In the genomic region with DNA sequence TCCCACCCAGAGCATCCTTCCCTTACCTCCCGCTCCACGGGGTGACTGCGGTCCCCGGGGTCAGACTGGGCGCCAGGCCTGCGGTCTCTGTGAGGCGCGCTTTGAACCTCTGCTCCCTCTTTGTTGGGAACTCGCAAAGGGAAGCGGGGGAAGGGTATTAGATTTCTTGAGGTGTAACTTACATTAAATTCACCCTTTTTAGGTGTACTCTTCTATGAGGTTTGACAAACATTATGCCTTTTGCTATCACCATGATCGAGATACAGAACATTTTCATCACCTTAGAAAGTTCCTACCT, we compare ENCODE assay signal across 1 cellular context.
TF ChIP-seq lines count a peak whose summit lies in the region.

No MANE protein-coding gene starts in this region.

TF ChIP-seq in K562, 482 proteins besides CTCF, POLR2A, EP300 and RAD21 (continued from another document):
- TF ChIP-seq, protein P1, sequence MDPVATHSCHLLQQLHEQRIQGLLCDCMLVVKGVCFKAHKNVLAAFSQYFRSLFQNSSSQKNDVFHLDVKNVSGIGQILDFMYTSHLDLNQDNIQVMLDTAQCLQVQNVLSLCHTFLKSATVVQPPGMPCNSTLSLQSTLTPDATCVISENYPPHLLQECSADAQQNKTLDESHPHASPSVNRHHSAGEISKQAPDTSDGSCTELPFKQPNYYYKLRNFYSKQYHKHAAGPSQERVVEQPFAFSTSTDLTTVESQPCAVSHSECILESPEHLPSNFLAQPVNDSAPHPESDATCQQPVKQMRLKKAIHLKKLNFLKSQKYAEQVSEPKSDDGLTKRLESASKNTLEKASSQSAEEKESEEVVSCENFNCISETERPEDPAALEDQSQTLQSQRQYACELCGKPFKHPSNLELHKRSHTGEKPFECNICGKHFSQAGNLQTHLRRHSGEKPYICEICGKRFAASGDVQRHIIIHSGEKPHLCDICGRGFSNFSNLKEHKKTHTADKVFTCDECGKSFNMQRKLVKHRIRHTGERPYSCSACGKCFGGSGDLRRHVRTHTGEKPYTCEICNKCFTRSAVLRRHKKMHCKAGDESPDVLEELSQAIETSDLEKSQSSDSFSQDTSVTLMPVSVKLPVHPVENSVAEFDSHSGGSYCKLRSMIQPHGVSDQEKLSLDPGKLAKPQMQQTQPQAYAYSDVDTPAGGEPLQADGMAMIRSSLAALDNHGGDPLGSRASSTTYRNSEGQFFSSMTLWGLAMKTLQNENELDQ (CRISPR knock-in tag; IDR thresholded peaks at IDR 0.05; ENCODE audit: borderline replicate concordance): 0 out of 2 replicates have a peak, but pooled peaks have one; percentile 20
- TF ChIP-seq CBFB (CRISPR knock-in tag; IDR thresholded peaks at IDR 0.05) (no peak), RBM15 (IDR thresholded peaks at IDR 0.05; ENCODE audit: insufficient read depth, low read length) (no peak), ZSCAN32 (CRISPR knock-in tag; IDR thresholded peaks at IDR 0.05) (no peak), KLF1 (tag; IDR thresholded peaks at IDR 0.05) (no peak), PRPF4 (IDR thresholded peaks at IDR 0.05; ENCODE audit: insufficient read depth, low read depth, low read length, poor library complexity, severe bottlenecking) (no peak), MAFF (IDR thresholded peaks at IDR 0.05; ENCODE audit: low read length) (no peak), GABPB1 (CRISPR knock-in tag; IDR thresholded peaks at IDR 0.05) (peak; percentile 61), MCM2 (IDR thresholded peaks at IDR 0.05; ENCODE audit: low read depth) (no peak), HDGF (IDR thresholded peaks at IDR 0.05) (0 out of 2 replicates have a peak, but pooled peaks have one; percentile 40), KLF10 (CRISPR knock-in tag; IDR thresholded peaks at IDR 0.05) (no peak), HOXB6 (CRISPR knock-in tag; IDR thresholded peaks at IDR 0.05; ENCODE audit: borderline replicate concordance) (no peak), NR2C2 (CRISPR knock-in tag; IDR thresholded peaks at IDR 0.05) (no peak), NR2C2 (tag; IDR thresholded peaks at IDR 0.05) (0 out of 2 replicates have a peak, but pooled peaks have one; percentile 7), KDM2B (CRISPR knock-in tag; IDR thresholded peaks at IDR 0.05) (no peak), KDM5B (IDR thresholded peaks at IDR 0.05; ENCODE audit: insufficient replicate concordance, low read depth, low read length) (no peak), TOE1 (IDR thresholded peaks at IDR 0.05; ENCODE audit: borderline replicate concordance) (no peak), TOE1 (CRISPR knock-in tag; IDR thresholded peaks at IDR 0.05; ENCODE audit: borderline replicate concordance, low read depth) (no peak), TFAM (CRISPR knock-in tag; conservative IDR thresholded peaks at IDR 0.05) (no peak), TGIF2 (CRISPR knock-in tag; IDR thresholded peaks at IDR 0.05) (0 out of 2 replicates have a peak, but pooled peaks have one; percentile 23), ZNF224 (CRISPR knock-in tag; IDR thresholded peaks at IDR 0.05) (0 out of 2 replicates have a peak, but pooled peaks have one; percentile 4), NCOA1 (IDR thresholded peaks at IDR 0.05; ENCODE audit: low read depth) (no peak), RNF2 (IDR thresholded peaks at IDR 0.05) (no peak), ZNF57 (CRISPR knock-in tag; IDR thresholded peaks at IDR 0.05) (no peak)
- TF ChIP-seq, protein P2, sequence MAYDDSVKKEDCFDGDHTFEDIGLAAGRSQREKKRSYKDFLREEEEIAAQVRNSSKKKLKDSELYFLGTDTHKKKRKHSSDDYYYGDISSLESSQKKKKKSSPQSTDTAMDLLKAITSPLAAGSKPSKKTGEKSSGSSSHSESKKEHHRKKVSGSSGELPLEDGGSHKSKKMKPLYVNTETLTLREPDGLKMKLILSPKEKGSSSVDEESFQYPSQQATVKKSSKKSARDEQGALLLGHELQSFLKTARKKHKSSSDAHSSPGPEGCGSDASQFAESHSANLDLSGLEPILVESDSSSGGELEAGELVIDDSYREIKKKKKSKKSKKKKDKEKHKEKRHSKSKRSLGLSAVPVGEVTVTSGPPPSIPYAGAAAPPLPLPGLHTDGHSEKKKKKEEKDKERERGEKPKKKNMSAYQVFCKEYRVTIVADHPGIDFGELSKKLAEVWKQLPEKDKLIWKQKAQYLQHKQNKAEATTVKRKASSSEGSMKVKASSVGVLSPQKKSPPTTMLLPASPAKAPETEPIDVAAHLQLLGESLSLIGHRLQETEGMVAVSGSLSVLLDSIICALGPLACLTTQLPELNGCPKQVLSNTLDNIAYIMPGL (CRISPR knock-in tag; IDR thresholded peaks at IDR 0.05): 0 out of 2 replicates have a peak, but pooled peaks have one; percentile 47
- TF ChIP-seq, protein P3, sequence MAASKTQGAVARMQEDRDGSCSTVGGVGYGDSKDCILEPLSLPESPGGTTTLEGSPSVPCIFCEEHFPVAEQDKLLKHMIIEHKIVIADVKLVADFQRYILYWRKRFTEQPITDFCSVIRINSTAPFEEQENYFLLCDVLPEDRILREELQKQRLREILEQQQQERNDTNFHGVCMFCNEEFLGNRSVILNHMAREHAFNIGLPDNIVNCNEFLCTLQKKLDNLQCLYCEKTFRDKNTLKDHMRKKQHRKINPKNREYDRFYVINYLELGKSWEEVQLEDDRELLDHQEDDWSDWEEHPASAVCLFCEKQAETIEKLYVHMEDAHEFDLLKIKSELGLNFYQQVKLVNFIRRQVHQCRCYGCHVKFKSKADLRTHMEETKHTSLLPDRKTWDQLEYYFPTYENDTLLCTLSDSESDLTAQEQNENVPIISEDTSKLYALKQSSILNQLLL (CRISPR knock-in tag; IDR thresholded peaks at IDR 0.05; ENCODE audit: borderline replicate concordance): no peak
- TF ChIP-seq, protein P4, sequence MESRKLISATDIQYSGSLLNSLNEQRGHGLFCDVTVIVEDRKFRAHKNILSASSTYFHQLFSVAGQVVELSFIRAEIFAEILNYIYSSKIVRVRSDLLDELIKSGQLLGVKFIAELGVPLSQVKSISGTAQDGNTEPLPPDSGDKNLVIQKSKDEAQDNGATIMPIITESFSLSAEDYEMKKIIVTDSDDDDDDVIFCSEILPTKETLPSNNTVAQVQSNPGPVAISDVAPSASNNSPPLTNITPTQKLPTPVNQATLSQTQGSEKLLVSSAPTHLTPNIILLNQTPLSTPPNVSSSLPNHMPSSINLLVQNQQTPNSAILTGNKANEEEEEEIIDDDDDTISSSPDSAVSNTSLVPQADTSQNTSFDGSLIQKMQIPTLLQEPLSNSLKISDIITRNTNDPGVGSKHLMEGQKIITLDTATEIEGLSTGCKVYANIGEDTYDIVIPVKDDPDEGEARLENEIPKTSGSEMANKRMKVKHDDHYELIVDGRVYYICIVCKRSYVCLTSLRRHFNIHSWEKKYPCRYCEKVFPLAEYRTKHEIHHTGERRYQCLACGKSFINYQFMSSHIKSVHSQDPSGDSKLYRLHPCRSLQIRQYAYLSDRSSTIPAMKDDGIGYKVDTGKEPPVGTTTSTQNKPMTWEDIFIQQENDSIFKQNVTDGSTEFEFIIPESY (CRISPR knock-in tag; IDR thresholded peaks at IDR 0.05): 0 out of 2 replicates have a peak, but pooled peaks have one; percentile 3
- TF ChIP-seq, protein P5, sequence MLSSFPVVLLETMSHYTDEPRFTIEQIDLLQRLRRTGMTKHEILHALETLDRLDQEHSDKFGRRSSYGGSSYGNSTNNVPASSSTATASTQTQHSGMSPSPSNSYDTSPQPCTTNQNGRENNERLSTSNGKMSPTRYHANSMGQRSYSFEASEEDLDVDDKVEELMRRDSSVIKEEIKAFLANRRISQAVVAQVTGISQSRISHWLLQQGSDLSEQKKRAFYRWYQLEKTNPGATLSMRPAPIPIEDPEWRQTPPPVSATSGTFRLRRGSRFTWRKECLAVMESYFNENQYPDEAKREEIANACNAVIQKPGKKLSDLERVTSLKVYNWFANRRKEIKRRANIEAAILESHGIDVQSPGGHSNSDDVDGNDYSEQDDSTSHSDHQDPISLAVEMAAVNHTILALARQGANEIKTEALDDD (IDR thresholded peaks at IDR 0.05): no peak
- TF ChIP-seq, protein P6, sequence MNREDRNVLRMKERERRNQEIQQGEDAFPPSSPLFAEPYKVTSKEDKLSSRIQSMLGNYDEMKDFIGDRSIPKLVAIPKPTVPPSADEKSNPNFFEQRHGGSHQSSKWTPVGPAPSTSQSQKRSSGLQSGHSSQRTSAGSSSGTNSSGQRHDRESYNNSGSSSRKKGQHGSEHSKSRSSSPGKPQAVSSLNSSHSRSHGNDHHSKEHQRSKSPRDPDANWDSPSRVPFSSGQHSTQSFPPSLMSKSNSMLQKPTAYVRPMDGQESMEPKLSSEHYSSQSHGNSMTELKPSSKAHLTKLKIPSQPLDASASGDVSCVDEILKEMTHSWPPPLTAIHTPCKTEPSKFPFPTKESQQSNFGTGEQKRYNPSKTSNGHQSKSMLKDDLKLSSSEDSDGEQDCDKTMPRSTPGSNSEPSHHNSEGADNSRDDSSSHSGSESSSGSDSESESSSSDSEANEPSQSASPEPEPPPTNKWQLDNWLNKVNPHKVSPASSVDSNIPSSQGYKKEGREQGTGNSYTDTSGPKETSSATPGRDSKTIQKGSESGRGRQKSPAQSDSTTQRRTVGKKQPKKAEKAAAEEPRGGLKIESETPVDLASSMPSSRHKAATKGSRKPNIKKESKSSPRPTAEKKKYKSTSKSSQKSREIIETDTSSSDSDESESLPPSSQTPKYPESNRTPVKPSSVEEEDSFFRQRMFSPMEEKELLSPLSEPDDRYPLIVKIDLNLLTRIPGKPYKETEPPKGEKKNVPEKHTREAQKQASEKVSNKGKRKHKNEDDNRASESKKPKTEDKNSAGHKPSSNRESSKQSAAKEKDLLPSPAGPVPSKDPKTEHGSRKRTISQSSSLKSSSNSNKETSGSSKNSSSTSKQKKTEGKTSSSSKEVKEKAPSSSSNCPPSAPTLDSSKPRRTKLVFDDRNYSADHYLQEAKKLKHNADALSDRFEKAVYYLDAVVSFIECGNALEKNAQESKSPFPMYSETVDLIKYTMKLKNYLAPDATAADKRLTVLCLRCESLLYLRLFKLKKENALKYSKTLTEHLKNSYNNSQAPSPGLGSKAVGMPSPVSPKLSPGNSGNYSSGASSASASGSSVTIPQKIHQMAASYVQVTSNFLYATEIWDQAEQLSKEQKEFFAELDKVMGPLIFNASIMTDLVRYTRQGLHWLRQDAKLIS (CRISPR knock-in tag; IDR thresholded peaks at IDR 0.05): peak; percentile 60; the same call in 1 of the 2 replicates
- TF ChIP-seq, protein P7, sequence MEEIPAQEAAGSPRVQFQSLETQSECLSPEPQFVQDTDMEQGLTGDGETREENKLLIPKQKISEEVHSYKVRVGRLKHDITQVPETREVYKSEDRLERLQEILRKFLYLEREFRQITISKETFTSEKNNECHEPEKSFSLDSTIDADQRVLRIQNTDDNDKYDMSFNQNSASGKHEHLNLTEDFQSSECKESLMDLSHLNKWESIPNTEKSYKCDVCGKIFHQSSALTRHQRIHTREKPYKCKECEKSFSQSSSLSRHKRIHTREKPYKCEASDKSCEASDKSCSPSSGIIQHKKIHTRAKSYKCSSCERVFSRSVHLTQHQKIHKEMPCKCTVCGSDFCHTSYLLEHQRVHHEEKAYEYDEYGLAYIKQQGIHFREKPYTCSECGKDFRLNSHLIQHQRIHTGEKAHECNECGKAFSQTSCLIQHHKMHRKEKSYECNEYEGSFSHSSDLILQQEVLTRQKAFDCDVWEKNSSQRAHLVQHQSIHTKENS (CRISPR knock-in tag; IDR thresholded peaks at IDR 0.05): no peak
- TF ChIP-seq, protein P8, sequence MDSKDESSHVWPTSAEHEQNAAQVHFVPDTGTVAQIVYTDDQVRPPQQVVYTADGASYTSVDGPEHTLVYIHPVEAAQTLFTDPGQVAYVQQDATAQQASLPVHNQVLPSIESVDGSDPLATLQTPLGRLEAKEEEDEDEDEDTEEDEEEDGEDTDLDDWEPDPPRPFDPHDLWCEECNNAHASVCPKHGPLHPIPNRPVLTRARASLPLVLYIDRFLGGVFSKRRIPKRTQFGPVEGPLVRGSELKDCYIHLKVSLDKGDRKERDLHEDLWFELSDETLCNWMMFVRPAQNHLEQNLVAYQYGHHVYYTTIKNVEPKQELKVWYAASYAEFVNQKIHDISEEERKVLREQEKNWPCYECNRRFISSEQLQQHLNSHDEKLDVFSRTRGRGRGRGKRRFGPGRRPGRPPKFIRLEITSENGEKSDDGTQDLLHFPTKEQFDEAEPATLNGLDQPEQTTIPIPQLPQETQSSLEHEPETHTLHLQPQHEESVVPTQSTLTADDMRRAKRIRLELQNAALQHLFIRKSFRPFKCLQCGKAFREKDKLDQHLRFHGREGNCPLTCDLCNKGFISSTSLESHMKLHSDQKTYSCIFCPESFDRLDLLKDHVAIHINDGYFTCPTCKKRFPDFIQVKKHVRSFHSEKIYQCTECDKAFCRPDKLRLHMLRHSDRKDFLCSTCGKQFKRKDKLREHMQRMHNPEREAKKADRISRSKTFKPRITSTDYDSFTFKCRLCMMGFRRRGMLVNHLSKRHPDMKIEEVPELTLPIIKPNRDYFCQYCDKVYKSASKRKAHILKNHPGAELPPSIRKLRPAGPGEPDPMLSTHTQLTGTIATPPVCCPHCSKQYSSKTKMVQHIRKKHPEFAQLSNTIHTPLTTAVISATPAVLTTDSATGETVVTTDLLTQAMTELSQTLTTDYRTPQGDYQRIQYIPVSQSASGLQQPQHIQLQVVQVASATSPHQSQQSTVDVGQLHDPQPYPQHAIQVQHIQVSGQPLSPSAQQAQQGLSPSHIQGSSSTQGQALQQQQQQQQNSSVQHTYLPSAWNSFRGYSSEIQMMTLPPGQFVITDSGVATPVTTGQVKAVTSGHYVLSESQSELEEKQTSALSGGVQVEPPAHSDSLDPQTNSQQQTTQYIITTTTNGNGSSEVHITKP (IDR thresholded peaks at IDR 0.05; ENCODE audit: partially characterized antibody): peak; percentile 41
- TF ChIP-seq, protein P9, sequence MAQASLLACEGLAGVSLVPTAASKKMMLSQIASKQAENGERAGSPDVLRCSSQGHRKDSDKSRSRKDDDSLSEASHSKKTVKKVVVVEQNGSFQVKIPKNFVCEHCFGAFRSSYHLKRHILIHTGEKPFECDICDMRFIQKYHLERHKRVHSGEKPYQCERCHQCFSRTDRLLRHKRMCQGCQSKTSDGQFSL (CRISPR knock-in tag; IDR thresholded peaks at IDR 0.05): no peak
- TF ChIP-seq, protein P9 (tag; IDR thresholded peaks at IDR 0.05): no peak
